ENCODE assay signal across 24 cellular contexts in the genomic region with DNA sequence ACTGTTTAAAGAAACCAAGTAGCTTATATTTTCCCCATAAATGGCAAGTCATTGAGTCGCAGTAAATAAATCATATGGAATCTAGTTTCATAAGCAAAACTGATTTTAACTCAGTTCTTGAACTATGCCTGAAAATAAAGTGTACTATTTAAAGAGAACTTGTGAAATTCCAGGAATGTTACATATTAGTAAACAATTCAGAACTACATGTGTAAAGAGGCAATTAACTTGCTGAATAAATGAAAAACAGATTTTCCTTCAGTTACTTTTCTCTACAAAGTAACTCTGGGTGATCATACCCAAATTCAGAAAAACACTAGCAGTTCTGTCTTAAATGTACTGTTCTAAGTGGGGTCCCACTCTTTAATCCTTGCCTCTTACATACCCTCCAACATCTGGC.
A peak's percentile ranks its signal among the peaks of the same experiment; 100 is the strongest.
DNase-seq lines count a peak whose midpoint lies in the region; FAIRE-seq and TF ChIP-seq lines count a peak whose summit lies in the region.
"Had no signal": no experiment of that assay in that cellular context is flagged by ENCODE, and none has a peak within 500 bp of the region (broad histone marks: within the 10 kb centered on the region; RNA-seq: fewer than 3 reads in every experiment).

No MANE protein-coding gene starts in this region.

- no peaks in the 10 kb centered on the region for H3K36me3 Mint-ChIP-seq in Caco-2 (ENCODE audit: insufficient read depth, unreplicated experiment)
- H3K36me3 Mint-ChIP-seq: CD14-positive monocyte; CD4-positive, alpha-beta memory T cell had no signal

- peak; percentile 91 for FAIRE-seq in endometrium (lab: Jason Lieb, UNC)
- no peak for FAIRE-seq in urothelium cell line (lab: Jason Lieb, UNC)
- FAIRE-seq: A204.1, G401.6, GM12892, GM18507, H54 had no signal

- no peak overlapping the region for H3K27ac Mint-ChIP-seq in Caco-2 (ENCODE audit: unreplicated experiment)
- H3K27ac Mint-ChIP-seq: CD14-positive monocyte; CD4-positive, alpha-beta memory T cell; GM23338; HFFc6 had no signal

- peaks cover 10% of the 10 kb centered on the region for H3K9me3 Mint-ChIP-seq in Caco-2 (ENCODE audit: unreplicated experiment)
- H3K9me3 Mint-ChIP-seq: CD4-positive, alpha-beta memory T cell; GM23338; HFFc6 had no signal

- peak; percentile 3 for DNase-seq in HFF-Myc (ENCODE audit: extremely low read depth, low read depth)
- DNase-seq in fibroblast of villous mesenchyme (ENCODE audit: low read depth) = peak; percentile 18
- no peak for DNase-seq in NCI-H226
- DNase-seq in Caco-2 = no peak
- DNase-seq in urothelium cell line (ENCODE audit: low spot score) = no peak
- DNase-seq in superior temporal gyrus (ENCODE audit: extremely low spot score) = no peak
- DNase-seq: ACHN; AML-193; Calu3; CD4-positive, alpha-beta memory T cell; DMS 273 treated with DMSO at 0.1 percent for 48 hours; DMS53; DND-41; HCEC 1CT; HFFc6 had no signal

- TF ChIP-seq CTCF in HFF-Myc (IDR thresholded peaks at IDR 0.05; ENCODE audit: low read depth, low read length, missing control alignments) (no peak), fibroblast of villous mesenchyme (IDR thresholded peaks at IDR 0.05; ENCODE audit: insufficient read depth, low read depth, low read length) (no peak), Caco-2 (IDR thresholded peaks at IDR 0.05; ENCODE audit: insufficient read depth in 1 of 2, low read depth in 1 of 2, low read length in 1 of 2, severe bottlenecking in 1 of 2, unreplicated experiment in 1 of 2) (no peak)

- H3K27me3 ChIP-seq in Caco-2 (replicated peaks; ENCODE audit: control insufficient read depth, insufficient read depth, low read length) = no peaks in the 10 kb centered on the region
- H3K27me3 ChIP-seq: BLaER1 had no signal

- CTCF ChIA-PET in Caco-2 (lab: Charles Lee) = no interaction called here

- peaks cover 12% of the 10 kb centered on the region for H3K4me1 Mint-ChIP-seq in Caco-2 (ENCODE audit: low read depth, unreplicated experiment)
- H3K4me1 Mint-ChIP-seq: CD14-positive monocyte; CD4-positive, alpha-beta memory T cell had no signal

- H3K36me3 ChIP-seq in Caco-2 (ENCODE audit: control insufficient read depth, insufficient read depth, low read length) = no peaks in the 10 kb centered on the region
- H3K36me3 ChIP-seq: BLaER1 had no signal

- H3K9me3 ChIP-seq in Caco-2 = no peaks in the 10 kb centered on the region
- H3K9me3 ChIP-seq: BLaER1 had no signal

- no peaks in the 10 kb centered on the region for H3K27me3 Mint-ChIP-seq in Caco-2 (ENCODE audit: insufficient read depth, unreplicated experiment)
- H3K27me3 Mint-ChIP-seq: CD4-positive, alpha-beta memory T cell had no signal

- H3K4me3 ChIP-seq in HFF-Myc (replicated peaks; ENCODE audit: low read depth, low read length) = no peak overlapping the region
- H3K4me3 ChIP-seq in fibroblast of villous mesenchyme (ENCODE audit: low read depth, low read length) = no peak overlapping the region
- H3K4me3 ChIP-seq in Caco-2 (ENCODE audit: low read depth, low read length) = no peak overlapping the region
- H3K4me3 ChIP-seq: BLaER1, GM23338 had no signal

- H3K4me3 Mint-ChIP-seq in Caco-2 (ENCODE audit: unreplicated experiment) = no peak overlapping the region
- H3K4me3 Mint-ChIP-seq: CD14-positive monocyte; CD4-positive, alpha-beta memory T cell; GM23338; HFFc6 had no signal

- no TSS peak for BruUV-seq in Caco-2 (replicated peaks; lab: Mats Ljungman, UMichigan)

- intact Hi-C loops in Caco-2 (cut with micrococcal nuclease; ENCODE audit: unreplicated experiment) = no loop called here

- peaks cover 13% of the 10 kb centered on the region for H3K4me1 ChIP-seq in Caco-2
- H3K4me1 ChIP-seq: BLaER1 had no signal

- POLR2A ChIA-PET in Caco-2 (lab: Charles Lee) = no interaction called here

Comparison
In these comparisons a context has a peak if more than half of its experiments do, and no peak if none do; other contexts are left out.
1. DNase-seq: peak in HFF-Myc (single experiment) and fibroblast of villous mesenchyme (single experiment); none in NCI-H226 (single experiment), Caco-2 (0 of 2), urothelium cell line (single experiment) and superior temporal gyrus (single experiment).